Comparison of ENCODE assay signal across 8 cellular contexts in the genomic region with DNA sequence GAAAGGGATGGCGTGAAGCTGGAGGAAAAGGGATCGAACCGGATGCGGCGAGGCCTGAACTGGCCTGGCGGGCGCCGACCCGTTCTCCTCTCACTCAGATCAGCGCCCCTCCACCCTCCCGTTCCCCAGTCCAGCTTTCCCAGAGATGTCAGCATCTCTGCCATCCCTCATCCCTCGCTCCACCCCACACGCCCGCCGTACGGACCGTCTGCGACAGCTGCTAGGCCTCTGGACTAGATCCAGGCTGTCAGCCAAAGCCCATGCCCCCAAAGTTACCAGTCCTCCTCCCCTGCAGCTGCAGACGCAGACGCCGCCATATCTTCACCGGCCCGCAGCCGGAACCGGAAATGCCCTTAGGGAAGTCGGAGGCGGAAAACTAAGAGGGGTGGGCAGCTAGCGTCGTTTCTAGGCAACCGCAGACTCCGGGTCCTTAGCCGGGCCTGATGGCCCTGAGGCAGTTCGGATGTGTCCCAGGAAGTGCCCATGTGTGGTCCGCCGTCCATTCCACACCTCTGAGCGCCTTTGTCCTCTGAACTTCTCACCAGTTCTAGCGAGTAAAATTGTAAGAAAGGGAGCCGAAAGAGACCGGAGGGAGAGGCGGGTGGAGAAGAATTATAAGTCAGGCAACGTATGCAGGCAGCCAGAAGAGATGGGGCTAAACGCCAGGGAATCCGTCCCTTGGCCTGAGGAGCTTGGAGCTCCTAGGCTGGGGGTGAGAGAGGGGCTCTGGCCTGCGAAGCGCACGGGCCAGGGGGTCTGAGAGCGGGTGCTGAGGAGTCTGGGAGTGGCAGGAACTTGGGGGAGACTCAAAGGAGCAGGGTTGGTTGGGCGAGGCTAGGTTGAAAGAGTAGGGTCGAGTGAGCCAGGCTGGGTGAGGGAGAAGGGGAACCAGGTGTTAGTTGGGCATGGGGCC. TPM values are rescaled to one million over a fixed set of nuclear protein-coding genes. Genes with fewer than 3 reads are reported as not detected.
DNase-seq lines count a peak whose midpoint lies in the region; ATAC-seq lines count a peak whose summit lies in the region.

Gene RNF25 (minus strand): TSS at position 349 of the 913 bp plus-strand sequence. CDS start 32 bp downstream, at position 317.
Gene STK36 (plus strand): TSS at position 433 of the 913 bp plus-strand sequence. CDS start 744 bp downstream, outside the sequence.

- peak within 1 kb of the TSS; percentile 71 to 85 (median 82); a peak in 21 of 22 replicates for H3K27ac ChIP-seq in BLaER1 treated with 17β-estradiol and CSF1 and Interleukin-3, amounts not matched to agents 10 nM and 100 nM

- H3K27me3 ChIP-seq in BLaER1 treated with 17β-estradiol and CSF1 and Interleukin-3, amounts not matched to agents 10 nM and 100 nM: no peaks in the 10 kb centered on the region

- H3K9me3 ChIP-seq in BLaER1 treated with 17β-estradiol and CSF1 and Interleukin-3, amounts not matched to agents 10 nM and 100 nM (replicated peaks in 1 of 11): no peaks in the 10 kb centered on the region

- H3K4me1 ChIP-seq in BLaER1 treated with 17β-estradiol and CSF1 and Interleukin-3, amounts not matched to agents 10 nM and 100 nM: peaks cover 17 to 27% (median 20%) of the 10 kb centered on the region in 10 experiments

- peak within 1 kb of the TSS; percentile 74 to 89 (median 83) for H3K9ac ChIP-seq in BLaER1 treated with 17β-estradiol and CSF1 and Interleukin-3, amounts not matched to agents 10 nM and 100 nM

- H4K20me1 ChIP-seq in BLaER1 treated with 17β-estradiol and CSF1 and Interleukin-3, amounts not matched to agents 10 nM and 100 nM: peaks cover 0 to 12% (median 0%) of the 10 kb centered on the region in 11 experiments; a peak in 3 of 22 replicates

- DNase-seq in NCI-H69 (lab: John Stamatoyannopoulos, UW) (peak; percentile 87), dedifferentiated amniotic fluid mesenchymal stem cell (ENCODE audit: extremely low spot score) (peak; percentile 86), left lobe of liver (ENCODE audit: low spot score) (peak; percentile 87)
- DNase-seq in activated CD4-positive, alpha-beta T cell treated with anti-CD3 and anti-CD28 coated beads, Interleukin-2, amount 50 U/mL, for 1 hour: peak; percentile 78
- peak; percentile 71 for DNase-seq in stimulated activated CD4-positive, alpha-beta T cell treated with anti-CD3 and anti-CD28 coated beads, Interleukin-2, amount 100 ng/mL, for 4 hours (ENCODE audit: low read depth)

- peaks cover 11 to 41% (median 25%) of the 10 kb centered on the region in 11 experiments for H3K36me3 ChIP-seq in BLaER1 treated with 17β-estradiol and CSF1 and Interleukin-3, amounts not matched to agents 10 nM and 100 nM

- ATAC-seq in GM19324 (IDR thresholded peaks at IDR 0.05; ENCODE audit: low FRiP score, unreplicated experiment): peak; percentile 96
- peak; percentile 94 for ATAC-seq in HG03460 (IDR thresholded peaks at IDR 0.05; ENCODE audit: unreplicated experiment)
- peak; percentile 98 for ATAC-seq in left lobe of liver

- peak within 1 kb of the TSS; percentile 77 to 96 (median 91) for H3K4me2 ChIP-seq in BLaER1 treated with 17β-estradiol and CSF1 and Interleukin-3, amounts not matched to agents 10 nM and 100 nM

- peak within 1 kb of the TSS; percentile 75 to 93 (median 85) for H3K4me3 ChIP-seq in BLaER1 treated with 17β-estradiol and CSF1 and Interleukin-3, amounts not matched to agents 10 nM and 100 nM

RNA-seq across cellular contexts. Expression of gene RNF25, which starts in this region (rescaled TPM):
- 9.0 TPM for total RNA-seq in left lobe of liver

RNA-seq across cellular contexts. Expression of gene STK36, which starts in this region (rescaled TPM):
- 16.0 TPM for total RNA-seq in left lobe of liver

Comparison
In these comparisons a context has a peak if more than half of its experiments do, and no peak if none do; other contexts are left out.
1. Peak in every context shown above with its lines: DNase-seq, ATAC-seq, H3K4me3 ChIP-seq and H3K27ac ChIP-seq.